In the genomic region with DNA sequence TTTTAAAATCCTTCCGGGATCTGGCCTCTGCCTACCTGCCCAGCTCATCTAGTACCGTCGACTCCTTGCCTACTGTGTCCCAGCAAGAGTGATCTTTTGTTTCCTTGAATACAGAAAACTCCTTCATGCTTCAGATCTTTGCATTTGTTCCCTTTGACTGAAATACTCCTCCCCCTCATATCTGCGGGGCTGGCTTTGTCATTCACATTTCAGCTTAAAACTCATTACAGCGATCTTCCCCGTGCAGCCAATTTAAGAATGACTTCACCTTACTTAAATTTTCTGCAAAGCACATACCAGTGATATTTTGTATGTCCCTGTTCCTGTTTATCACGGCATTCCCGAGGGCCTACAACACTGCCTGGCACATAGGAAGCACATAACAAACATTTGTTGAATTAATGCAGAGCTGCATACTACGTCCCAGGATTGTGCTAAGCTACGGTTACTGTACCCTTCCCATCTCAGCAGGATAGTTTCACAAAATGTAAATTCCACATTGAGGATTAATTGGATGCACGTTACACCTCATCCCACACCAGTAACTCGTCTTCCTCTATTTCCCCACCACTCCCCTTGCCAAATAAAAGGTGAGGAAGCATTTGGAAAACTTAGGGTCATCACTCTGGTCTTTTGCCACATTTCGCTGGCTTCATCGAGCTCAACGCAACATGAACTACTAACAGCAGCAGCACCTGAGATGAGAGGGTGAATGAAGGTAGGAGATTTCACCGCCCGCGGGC, we compare ENCODE assay signal across 8 cellular contexts. TPM values are rescaled to one million over a fixed set of nuclear protein-coding genes. Genes with fewer than 3 reads are reported as not detected.
DNase-seq lines count a peak whose midpoint lies in the region; ATAC-seq and TF ChIP-seq lines count a peak whose summit lies in the region.

No MANE protein-coding gene starts in this region.

- peak overlapping the region; percentile 53 to 60 for H3K27ac ChIP-seq in liver (ENCODE audit: low read depth in 1 of 2, low read length in 2 of 2)
- H3K27ac ChIP-seq in thoracic aorta, result peak overlapping the region; percentile 69 to 97

- H3K27ac Mint-ChIP-seq in activated CD8-positive, alpha-beta memory T cell treated with anti-CD3 and anti-CD28 coated beads, Interleukin-2, amount 10 ng/mL, durations not matched to agents 7 days and 5 days, result peak overlapping the region; percentile 82

- CTCF ChIA-PET in activated CD8-positive, alpha-beta memory T cell treated with anti-CD3 and anti-CD28 coated beads, Interleukin-2, amount 10 ng/mL, durations not matched to agents 7 days and 5 days (lab: Charles Lee), result interaction anchor here (0.8 to 2.9 kb wide), 4 partner anchors 23 to 322 kb away, joined by 3 to 17 read pairs (median 3); no protein-coding TSS in a partner anchor

- peak overlapping the region; percentile 35 to 75 for H3K9ac ChIP-seq in liver (ENCODE audit: low read depth in 1 of 2, low read length in 2 of 2)

- H3K4me3 Mint-ChIP-seq in activated CD8-positive, alpha-beta memory T cell treated with anti-CD3 and anti-CD28 coated beads, Interleukin-2, amount 10 ng/mL, durations not matched to agents 7 days and 5 days, result peak overlapping the region; percentile 81

- TF ChIP-seq CTCF in liver (IDR thresholded peaks at IDR 0.05; ENCODE audit: low read depth, low read length, missing input control), result no peak
- TF ChIP-seq CTCF in thoracic aorta (IDR thresholded peaks at IDR 0.05), result no peak

- peak overlapping the region; percentile 41 to 89 (median 87) for H3K4me3 ChIP-seq in liver (ENCODE audit: low read depth in 1 of 3, low read length in 3 of 3)
- peak overlapping the region; percentile 76 for H3K4me3 ChIP-seq in thoracic aorta

- 37% methylated on average over 18 of the region's 18 CpGs for WGBS in liver

- peaks cover 6% of the 10 kb centered on the region for H3K36me3 Mint-ChIP-seq in activated CD8-positive, alpha-beta memory T cell treated with anti-CD3 and anti-CD28 coated beads, Interleukin-2, amount 10 ng/mL, durations not matched to agents 7 days and 5 days

- no peak for TF ChIP-seq RAD21 in liver (IDR thresholded peaks at IDR 0.05)

- peaks cover 15% of the 10 kb centered on the region for H3K4me1 Mint-ChIP-seq in activated CD8-positive, alpha-beta memory T cell treated with anti-CD3 and anti-CD28 coated beads, Interleukin-2, amount 10 ng/mL, durations not matched to agents 7 days and 5 days

- no peaks in the 10 kb centered on the region for H3K9me3 ChIP-seq in liver (ENCODE audit: control insufficient read depth in 4 of 4, low read length in 3 of 4)
- H3K9me3 ChIP-seq in thoracic aorta, result no peaks in the 10 kb centered on the region

- no peak for DNase-seq in activated CD8-positive, alpha-beta memory T cell treated with anti-CD3 and anti-CD28 coated beads, Interleukin-2, amount 10 ng/mL, durations not matched to agents 7 days and 5 days
- DNase-seq in activated CD8-positive, alpha-beta memory T cell treated with anti-CD3 and anti-CD28 coated beads for 24 hours, result no peak
- DNase-seq in amniotic epithelial cell (ENCODE audit: low read depth), result peak; percentile 35
- DNase-seq in thoracic aorta (ENCODE audit: low spot score), result no peak
- no peak for DNase-seq in SIG-M5 (lab: John Stamatoyannopoulos, UW)
- DNase-seq in NCI-H1417 (lab: John Stamatoyannopoulos, UW), result no peak

- H3K4me1 ChIP-seq in liver (ENCODE audit: control insufficient read depth in 4 of 4, insufficient read depth in 4 of 4, low read length in 3 of 4) (peaks cover 0 to 25% (median 10%) of the 10 kb centered on the region in 4 donors), thoracic aorta (ENCODE audit: control insufficient read depth in 1 of 2, low read depth in 2 of 2) (peaks cover 13 to 33% of the 10 kb centered on the region in 2 donors)

- no peaks in the 10 kb centered on the region for H3K27me3 Mint-ChIP-seq in activated CD8-positive, alpha-beta memory T cell treated with anti-CD3 and anti-CD28 coated beads, Interleukin-2, amount 10 ng/mL, durations not matched to agents 7 days and 5 days

- no peak for ATAC-seq in activated CD8-positive, alpha-beta memory T cell treated with anti-CD3 and anti-CD28 coated beads, Interleukin-2, amount 10 ng/mL, durations not matched to agents 7 days and 5 days
- ATAC-seq in thoracic aorta (ENCODE audit: insufficient number of reproducible peaks, low FRiP score, low read depth) (peak; percentile 16), GM18505 (IDR thresholded peaks at IDR 0.05; ENCODE audit: unreplicated experiment) (no peak)

- no peak for TF ChIP-seq POLR2A in GM18505 (IDR thresholded peaks at IDR 0.05; ENCODE audit: borderline replicate concordance, extremely low read depth, insufficient read depth, insufficient read length)

- H3K27me3 ChIP-seq in liver (ENCODE audit: control insufficient read depth in 4 of 4, insufficient read depth in 4 of 4, low read length in 3 of 4) (no peaks in the 10 kb centered on the region), thoracic aorta (replicated peaks; ENCODE audit: insufficient read depth) (no peaks in the 10 kb centered on the region)

- no peaks in the 10 kb centered on the region for H3K9me3 Mint-ChIP-seq in activated CD8-positive, alpha-beta memory T cell treated with anti-CD3 and anti-CD28 coated beads, Interleukin-2, amount 10 ng/mL, durations not matched to agents 7 days and 5 days (ENCODE audit: low read depth)

- H3K36me3 ChIP-seq in liver (ENCODE audit: control insufficient read depth in 4 of 4, insufficient read depth in 3 of 4, low read depth in 1 of 4, low read length in 3 of 4), result no peaks in the 10 kb centered on the region
- no peaks in the 10 kb centered on the region for H3K36me3 ChIP-seq in thoracic aorta

TF ChIP-seq in liver, 16 proteins besides CTCF, POLR2A, EP300 and RAD21:
- TF ChIP-seq, protein P1, sequence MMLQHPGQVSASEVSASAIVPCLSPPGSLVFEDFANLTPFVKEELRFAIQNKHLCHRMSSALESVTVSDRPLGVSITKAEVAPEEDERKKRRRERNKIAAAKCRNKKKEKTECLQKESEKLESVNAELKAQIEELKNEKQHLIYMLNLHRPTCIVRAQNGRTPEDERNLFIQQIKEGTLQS (IDR thresholded peaks at IDR 0.05), result no peak
- no peak for TF ChIP-seq HNF4G (IDR thresholded peaks at IDR 0.05)
- TF ChIP-seq NR2F2 (IDR thresholded peaks at IDR 0.05), result no peak
- no peak for TF ChIP-seq TAF1 (conservative IDR thresholded peaks at IDR 0.05)
- TF ChIP-seq HNF4A (conservative IDR thresholded peaks at IDR 0.05), result no peak
- TF ChIP-seq FOXA2 (IDR thresholded peaks at IDR 0.05), result no peak
- no peak for TF ChIP-seq JUND (IDR thresholded peaks at IDR 0.05)
- TF ChIP-seq FOXA1 (IDR thresholded peaks at IDR 0.05), result no peak
- TF ChIP-seq, protein P2, sequence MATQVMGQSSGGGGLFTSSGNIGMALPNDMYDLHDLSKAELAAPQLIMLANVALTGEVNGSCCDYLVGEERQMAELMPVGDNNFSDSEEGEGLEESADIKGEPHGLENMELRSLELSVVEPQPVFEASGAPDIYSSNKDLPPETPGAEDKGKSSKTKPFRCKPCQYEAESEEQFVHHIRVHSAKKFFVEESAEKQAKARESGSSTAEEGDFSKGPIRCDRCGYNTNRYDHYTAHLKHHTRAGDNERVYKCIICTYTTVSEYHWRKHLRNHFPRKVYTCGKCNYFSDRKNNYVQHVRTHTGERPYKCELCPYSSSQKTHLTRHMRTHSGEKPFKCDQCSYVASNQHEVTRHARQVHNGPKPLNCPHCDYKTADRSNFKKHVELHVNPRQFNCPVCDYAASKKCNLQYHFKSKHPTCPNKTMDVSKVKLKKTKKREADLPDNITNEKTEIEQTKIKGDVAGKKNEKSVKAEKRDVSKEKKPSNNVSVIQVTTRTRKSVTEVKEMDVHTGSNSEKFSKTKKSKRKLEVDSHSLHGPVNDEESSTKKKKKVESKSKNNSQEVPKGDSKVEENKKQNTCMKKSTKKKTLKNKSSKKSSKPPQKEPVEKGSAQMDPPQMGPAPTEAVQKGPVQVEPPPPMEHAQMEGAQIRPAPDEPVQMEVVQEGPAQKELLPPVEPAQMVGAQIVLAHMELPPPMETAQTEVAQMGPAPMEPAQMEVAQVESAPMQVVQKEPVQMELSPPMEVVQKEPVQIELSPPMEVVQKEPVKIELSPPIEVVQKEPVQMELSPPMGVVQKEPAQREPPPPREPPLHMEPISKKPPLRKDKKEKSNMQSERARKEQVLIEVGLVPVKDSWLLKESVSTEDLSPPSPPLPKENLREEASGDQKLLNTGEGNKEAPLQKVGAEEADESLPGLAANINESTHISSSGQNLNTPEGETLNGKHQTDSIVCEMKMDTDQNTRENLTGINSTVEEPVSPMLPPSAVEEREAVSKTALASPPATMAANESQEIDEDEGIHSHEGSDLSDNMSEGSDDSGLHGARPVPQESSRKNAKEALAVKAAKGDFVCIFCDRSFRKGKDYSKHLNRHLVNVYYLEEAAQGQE (IDR thresholded peaks at IDR 0.05), result no peak
- TF ChIP-seq RXRA (IDR thresholded peaks at IDR 0.05), result no peak
- no peak for TF ChIP-seq EGR1 (IDR thresholded peaks at IDR 0.05; ENCODE audit: low read depth in 2 of 2)
- no peak for TF ChIP-seq SP1 (IDR thresholded peaks at IDR 0.05)
- TF ChIP-seq, protein P3, sequence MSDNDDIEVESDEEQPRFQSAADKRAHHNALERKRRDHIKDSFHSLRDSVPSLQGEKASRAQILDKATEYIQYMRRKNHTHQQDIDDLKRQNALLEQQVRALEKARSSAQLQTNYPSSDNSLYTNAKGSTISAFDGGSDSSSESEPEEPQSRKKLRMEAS (IDR thresholded peaks at IDR 0.05), result no peak
- TF ChIP-seq GABPA (IDR thresholded peaks at IDR 0.05 in 1 of 2, conservative IDR thresholded peaks at IDR 0.05 in 1 of 2), result no peak
- TF ChIP-seq YY1 (IDR thresholded peaks at IDR 0.05), result no peak
- TF ChIP-seq, protein P4, sequence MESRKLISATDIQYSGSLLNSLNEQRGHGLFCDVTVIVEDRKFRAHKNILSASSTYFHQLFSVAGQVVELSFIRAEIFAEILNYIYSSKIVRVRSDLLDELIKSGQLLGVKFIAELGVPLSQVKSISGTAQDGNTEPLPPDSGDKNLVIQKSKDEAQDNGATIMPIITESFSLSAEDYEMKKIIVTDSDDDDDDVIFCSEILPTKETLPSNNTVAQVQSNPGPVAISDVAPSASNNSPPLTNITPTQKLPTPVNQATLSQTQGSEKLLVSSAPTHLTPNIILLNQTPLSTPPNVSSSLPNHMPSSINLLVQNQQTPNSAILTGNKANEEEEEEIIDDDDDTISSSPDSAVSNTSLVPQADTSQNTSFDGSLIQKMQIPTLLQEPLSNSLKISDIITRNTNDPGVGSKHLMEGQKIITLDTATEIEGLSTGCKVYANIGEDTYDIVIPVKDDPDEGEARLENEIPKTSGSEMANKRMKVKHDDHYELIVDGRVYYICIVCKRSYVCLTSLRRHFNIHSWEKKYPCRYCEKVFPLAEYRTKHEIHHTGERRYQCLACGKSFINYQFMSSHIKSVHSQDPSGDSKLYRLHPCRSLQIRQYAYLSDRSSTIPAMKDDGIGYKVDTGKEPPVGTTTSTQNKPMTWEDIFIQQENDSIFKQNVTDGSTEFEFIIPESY (IDR thresholded peaks at IDR 0.05), result no peak

RNA-seq across cellular contexts. Expression of a gene that starts 0.8 kb away (rescaled TPM):
- total RNA-seq in activated CD8-positive, alpha-beta memory T cell treated with anti-CD3 and anti-CD28 coated beads, Interleukin-2, amount 10 ng/mL, durations not matched to agents 7 days and 5 days, result 10 to 100 TPM; 24.5 to 26.4 TPM
- 10 to 100 TPM; 14.4 to 14.6 TPM for total RNA-seq in liver
- polyA plus RNA-seq in liver, result 1 to 10 TPM; 5.7 to 8.9 TPM
- total RNA-seq in thoracic aorta, result 10 to 100 TPM; 42.2 to 52.8 TPM
